15 cellular contexts compared by ENCODE assay signal in genomic region chr17:8488491-8488890, GRCh38. TPM values are rescaled to one million over a fixed set of nuclear protein-coding genes. Genes with fewer than 3 reads are reported as not detected.
DNase-seq lines count a peak whose midpoint lies in the region; ATAC-seq and TF ChIP-seq lines count a peak whose summit lies in the region.
"Had no signal": no experiment of that assay in that cellular context is flagged by ENCODE, and none has a peak within 500 bp of the region (broad histone marks: within the 10 kb centered on the region; RNA-seq: fewer than 3 reads in every experiment).

No MANE protein-coding gene starts in this region.

- intact Hi-C loops in sciatic nerve (cut with DNase I) = no loop called here

- H3K27me3 ChIP-seq in ACC112 (ENCODE audit: insufficient read depth, low read length) = no peaks in the 10 kb centered on the region
- H3K27me3 ChIP-seq in hepatocyte = no peaks in the 10 kb centered on the region

- ATAC-seq in sciatic nerve (peak; percentile 37), GM18909 (IDR thresholded peaks at IDR 0.05; ENCODE audit: poor library complexity, unreplicated experiment) (no peak)
- ATAC-seq: activated T-helper 17 cell treated with anti-CD3 and anti-CD28 coated beads, Interleukin-2, amount 50 U/mL, for 72 hours had no signal

- H3K4me1 ChIP-seq in ACC112 (ENCODE audit: control insufficient read depth, insufficient read depth, low read length, unreplicated experiment) (peaks cover 16% of the 10 kb centered on the region), hepatocyte (ENCODE audit: insufficient read depth) (no peaks in the 10 kb centered on the region)

- DNase-seq in RWPE1 (ENCODE audit: low spot score) (no peak), hepatocyte (ENCODE audit: low spot score) (no peak), sciatic nerve (ENCODE audit: low spot score) (no peak), AG08396 (ENCODE audit: low spot score) (no peak), SK-N-DZ (ENCODE audit: low spot score) (no peak)
- DNase-seq in activated CD4-positive, alpha-beta T cell treated with anti-CD3 and anti-CD28 coated beads, Interleukin-2, amount 50 U/mL, for 4 hours = no peak
- DNase-seq: activated CD4-positive, alpha-beta T cell treated with anti-CD3 and anti-CD28 coated beads for 4 hours; DMS 273 treated with DMSO at 0.1 percent for 48 hours; NCI-H1436; NCI-H524; NK-92 treated with Interleukin-12 subunit alpha and Interleukin-12 subunit beta, amount 100 ng/mL, for 24 hours had no signal

- H4K20me1 ChIP-seq in hepatocyte (ENCODE audit: insufficient read depth, poor library complexity, severe bottlenecking) = no peaks in the 10 kb centered on the region

- H3K36me3 ChIP-seq in ACC112 (ENCODE audit: insufficient read depth, low read length) (peaks cover 34% of the 10 kb centered on the region), hepatocyte (replicated peaks; ENCODE audit: insufficient read depth, low read depth) (peaks cover 5% of the 10 kb centered on the region)

- peaks cover 7% of the 10 kb centered on the region for H3K9me3 ChIP-seq in hepatocyte (ENCODE audit: low read depth)

- no peak overlapping the region for H3K4me2 ChIP-seq in hepatocyte

- H2AFZ ChIP-seq in ACC112 (ENCODE audit: low read length, unreplicated experiment) (no peak overlapping the region), hepatocyte (no peak overlapping the region)

- CTCF ChIA-PET in RWPE1 (lab: Yijun Ruan, JAX) = interaction anchor here (0.5 kb wide), 1 partner anchor 31 kb away, joined by 3 read pairs; no protein-coding TSS in a partner anchor

- WGBS in hepatocyte (ENCODE audit: low lambda C conversion rate, missing lambda C conversion rate) = 97% methylated on average over 6 of the region's 6 CpGs

- no peaks in the 10 kb centered on the region for H3K9me2 ChIP-seq in hepatocyte (replicated peaks; ENCODE audit: insufficient read depth)

- TF ChIP-seq CTCF in RWPE1 (conservative IDR thresholded peaks at IDR 0.05; ENCODE audit: low read depth) (no peak), hepatocyte (IDR thresholded peaks at IDR 0.05; ENCODE audit: poor library complexity) (no peak)

- POLR2A ChIA-PET in RWPE1 (lab: Yijun Ruan, JAX; ENCODE audit: low non-redundant PET) = no interaction called here

- H3K4me3 ChIP-seq in ACC112 (ENCODE audit: low read depth, low read length) = no peak overlapping the region
- H3K4me3 ChIP-seq in hepatocyte = no peak overlapping the region
- H3K4me3 ChIP-seq: coronary artery had no signal

- H3K79me2 ChIP-seq in ACC112 (ENCODE audit: control insufficient read depth, insufficient read depth, low read length, unreplicated experiment) = no peaks in the 10 kb centered on the region
- peaks cover 3% of the 10 kb centered on the region for H3K79me2 ChIP-seq in hepatocyte

- peak overlapping the region; percentile 65 for H3K27ac ChIP-seq in ACC112 (ENCODE audit: low read depth, low read length)
- peak overlapping the region; percentile 37 for H3K27ac ChIP-seq in RWPE1
- peak overlapping the region; percentile 32 for H3K27ac ChIP-seq in hepatocyte

RNA-seq across cellular contexts. Expression of gene NDEL1, which starts 52.8 kb away (rescaled TPM):
- 60.7 and 66.3 TPM in 2 replicates for total RNA-seq in hepatocyte
- polyA plus RNA-seq in hepatocyte = 46.1 and 51.1 TPM in 2 replicates
- total RNA-seq in sciatic nerve = 86.7 TPM
- 23.3 and 28.6 TPM in 2 replicates for polyA plus RNA-seq in SK-N-DZ (2014; cell fraction: cytosol; rRNA removed)
- polyA plus RNA-seq in SK-N-DZ (2014; cell fraction: nucleus; rRNA removed) = 18.4 and 32.4 TPM in 2 replicates
